20 cellular contexts compared by ENCODE assay signal in genomic region chr1:180577361-180577760, GRCh38. TPM values are rescaled to one million over a fixed set of nuclear protein-coding genes. Genes with fewer than 3 reads are reported as not detected.
A peak's percentile ranks its signal among the peaks of the same experiment; 100 is the strongest.
DNase-seq lines count a peak whose midpoint lies in the region; ATAC-seq and TF ChIP-seq lines count a peak whose summit lies in the region.
"Had no signal": no experiment of that assay in that cellular context is flagged by ENCODE, and none has a peak within 500 bp of the region (broad histone marks: within the 10 kb centered on the region; RNA-seq: fewer than 3 reads in every experiment).

No MANE protein-coding gene starts in this region.

- peaks cover under 1% of the 10 kb centered on the region for H3K27me3 Mint-ChIP-seq in neural crest cell (ENCODE audit: low read depth)
- peaks cover 34% of the 10 kb centered on the region for H3K27me3 Mint-ChIP-seq in CD4-positive, alpha-beta T cell

- H3K9me3 ChIP-seq in CD4-positive, alpha-beta T cell (ENCODE audit: control insufficient read depth, low read length) = no peaks in the 10 kb centered on the region

- H3K79me2 ChIP-seq in ACC112 (ENCODE audit: control insufficient read depth, insufficient read depth, low read length, unreplicated experiment) = no peaks in the 10 kb centered on the region

- H3K4me3 ChIP-seq in ACC112 (ENCODE audit: low read depth, low read length) (no peak overlapping the region), cardiac fibroblast (replicated peaks in 1 of 2; ENCODE audit: low read depth in 2 of 2, low read length in 2 of 2) (no peak overlapping the region)

- no peaks in the 10 kb centered on the region for H3K36me3 ChIP-seq in ACC112 (ENCODE audit: insufficient read depth, low read length)

- no peak for ATAC-seq in HG03135 (IDR thresholded peaks at IDR 0.05; ENCODE audit: unreplicated experiment)
- no peak for ATAC-seq in CD4-positive, alpha-beta T cell (ENCODE audit: poor library complexity)

- H2AFZ ChIP-seq in ACC112 (ENCODE audit: low read length, unreplicated experiment) = peak overlapping the region; percentile 36

- H3K27ac Mint-ChIP-seq in neural crest cell (ENCODE audit: unreplicated experiment) = peak overlapping the region; percentile 83
- no peak overlapping the region for H3K27ac Mint-ChIP-seq in CD4-positive, alpha-beta T cell
- H3K27ac Mint-ChIP-seq: CD14-positive monocyte had no signal

- H3K4me3 Mint-ChIP-seq in neural crest cell = no peak overlapping the region
- H3K4me3 Mint-ChIP-seq in CD4-positive, alpha-beta T cell = no peak overlapping the region
- H3K4me3 Mint-ChIP-seq: CD14-positive monocyte had no signal

- CTCF ChIA-PET in CD4-positive, alpha-beta T cell (lab: Charles Lee) = no interaction called here

- H3K27ac ChIP-seq in ACC112 (ENCODE audit: low read depth, low read length) = no peak overlapping the region
- H3K27ac ChIP-seq in CD4-positive, alpha-beta T cell (ENCODE audit: low read depth, low read length) = no peak overlapping the region

- H3K4me1 Mint-ChIP-seq in neural crest cell = peaks cover 13% of the 10 kb centered on the region
- no peaks in the 10 kb centered on the region for H3K4me1 Mint-ChIP-seq in CD4-positive, alpha-beta T cell (ENCODE audit: low read depth)

- no peaks in the 10 kb centered on the region for H3K9me3 Mint-ChIP-seq in neural crest cell
- no peaks in the 10 kb centered on the region for H3K9me3 Mint-ChIP-seq in CD4-positive, alpha-beta T cell

- DNase-seq in NCI-H446 treated with DMSO at 0.1 percent for 48 hours (lab: John Stamatoyannopoulos, UW) = peak; percentile 64
- DNase-seq in cardiac fibroblast (ENCODE audit: low read depth in 2 of 2) = peak; percentile 60 to 62
- DNase-seq in neural crest cell (ENCODE audit: low read depth, low spot score) = no peak
- no peak for DNase-seq in SKM-1 treated with dmso at 0.1 percent for 144 hours (lab: John Stamatoyannopoulos, UW; ENCODE audit: unreplicated experiment)
- DNase-seq in CD4-positive, alpha-beta T cell = no peak
- DNase-seq: ACHN, AML-193, COR-L47, DMS153, KG1, NCI-H1048, NCI-H1694, NCI-H2107, NCI-H2227 treated with DMSO at 0.1 percent for 48 hours, NCI-H526, SHP77 had no signal

- peaks cover 4% of the 10 kb centered on the region for H3K4me1 ChIP-seq in ACC112 (ENCODE audit: control insufficient read depth, insufficient read depth, low read length, unreplicated experiment)

- TF ChIP-seq CTCF in cardiac fibroblast (IDR thresholded peaks at IDR 0.05; ENCODE audit: low read depth, low read length) (no peak), neural crest cell (conservative IDR thresholded peaks at IDR 0.05) (no peak)
- no peak for TF ChIP-seq CTCF in CD4-positive, alpha-beta T cell (IDR thresholded peaks at IDR 0.05)

- H3K36me3 Mint-ChIP-seq in neural crest cell (ENCODE audit: low read depth) = no peaks in the 10 kb centered on the region
- no peaks in the 10 kb centered on the region for H3K36me3 Mint-ChIP-seq in CD4-positive, alpha-beta T cell (ENCODE audit: low read depth)
- H3K36me3 Mint-ChIP-seq: CD14-positive monocyte had no signal

- no peaks in the 10 kb centered on the region for H3K27me3 ChIP-seq in ACC112 (ENCODE audit: insufficient read depth, low read length)
- no peaks in the 10 kb centered on the region for H3K27me3 ChIP-seq in CD4-positive, alpha-beta T cell (ENCODE audit: control insufficient read depth, insufficient read depth, low read length)

- POLR2A ChIA-PET in CD4-positive, alpha-beta T cell (lab: Charles Lee) = no interaction called here

- intact Hi-C loops in CD4-positive, alpha-beta T cell (cut with DNase I, micrococcal nuclease) = no loop called here

RNA-seq across cellular contexts. Expression of gene OVAAL, which starts 18.6 kb away (rescaled TPM):
- not detected in 2 replicates for total RNA-seq in neural crest cell
- not detected for total RNA-seq in CD4-positive, alpha-beta T cell
- total RNA-seq: H1 had no signal

RNA-seq across cellular contexts. Expression of gene XPR1, which starts 54.5 kb away (rescaled TPM):
- 46.7 and 50.6 TPM in 2 replicates for total RNA-seq in neural crest cell
- 10 to 100 TPM; 13.7 TPM for total RNA-seq in CD4-positive, alpha-beta T cell

Comparison
In these comparisons a context has a peak if more than half of its experiments do, and no peak if none do; other contexts are left out.
1. DNase-seq: peak in NCI-H446 treated with DMSO at 0.1 percent for 48 hours (single experiment) and cardiac fibroblast (2 of 2); none in neural crest cell (single experiment), SKM-1 treated with dmso at 0.1 percent for 144 hours (single experiment) and CD4-positive, alpha-beta T cell (0 of 10).